11 cellular contexts compared by ENCODE assay signal in genomic region chr12:43378448-43378847, GRCh38.
"Had no signal": no experiment of that assay in that cellular context is flagged by ENCODE, and none has a peak within 500 bp of the region (broad histone marks: within the 10 kb centered on the region; RNA-seq: fewer than 3 reads in every experiment).

No MANE protein-coding gene starts in this region.

- DNase-seq: GM23248, GOT3, H7, H9, HCEC 1CT, HFFc6 had no signal

- H3K9ac ChIP-seq: GM23248 had no signal

- H3K4me1 ChIP-seq: HAP-1 had no signal

- H2AFZ ChIP-seq: GM23248, GM23338 had no signal

- H3K4me2 ChIP-seq: GM23338 had no signal

- H3K4me3 ChIP-seq: GM23248, GM23338, HAP-1 had no signal

- H3K36me3 ChIP-seq: HAP-1 had no signal

- ATAC-seq: GM23338, HCT116 had no signal

- H3K27ac ChIP-seq: GM23248 had no signal

- FAIRE-seq: H1, H54 had no signal

- H3K9me3 ChIP-seq: HAP-1 had no signal
